Comparison of ENCODE assay signal across 17 cellular contexts in the genomic region with DNA sequence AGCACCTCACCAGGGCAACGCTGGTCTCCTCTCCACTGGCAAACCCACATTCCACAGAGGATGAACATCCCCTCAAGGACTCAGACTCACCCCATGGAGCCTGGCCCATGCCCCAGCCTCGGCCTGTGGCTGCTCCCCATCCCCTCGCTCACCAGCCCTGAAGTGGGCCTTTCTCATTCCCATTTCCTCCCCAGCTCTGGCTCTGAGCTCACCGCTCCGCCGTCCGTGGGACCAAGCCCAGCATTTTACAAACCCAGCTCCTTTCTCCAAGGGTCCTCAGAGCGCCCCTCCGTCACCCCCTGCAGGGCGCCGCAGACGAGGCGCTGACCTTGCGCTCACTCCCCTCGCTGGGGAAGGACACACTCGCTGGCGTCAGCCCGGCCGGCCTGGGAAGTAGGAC. TPM values are rescaled to one million over a fixed set of nuclear protein-coding genes. Genes with fewer than 3 reads are reported as not detected.
A peak's percentile ranks its signal among the peaks of the same experiment; 100 is the strongest.
DNase-seq lines count a peak whose midpoint lies in the region; ATAC-seq and TF ChIP-seq lines count a peak whose summit lies in the region.
"Had no signal": no experiment of that assay in that cellular context is flagged by ENCODE, and none has a peak within 500 bp of the region (broad histone marks: within the 10 kb centered on the region; RNA-seq: fewer than 3 reads in every experiment).

No MANE protein-coding gene starts in this region.

- H3K4me1 ChIP-seq in left ventricle myocardium inferior, result peaks cover 12% of the 10 kb centered on the region
- peaks cover 38% of the 10 kb centered on the region for H3K4me1 ChIP-seq in hepatocyte (ENCODE audit: insufficient read depth)
- H3K4me1 ChIP-seq in neural progenitor cell, result peaks cover 41% of the 10 kb centered on the region

- H3K4me3 Mint-ChIP-seq in neural progenitor cell, result peak overlapping the region; percentile 55
- no peak overlapping the region for H3K4me3 Mint-ChIP-seq in Calu3 (ENCODE audit: low read depth, unreplicated experiment)
- H3K4me3 Mint-ChIP-seq: CD8-positive, alpha-beta T cell had no signal

- H3K9me3 ChIP-seq in left ventricle myocardium inferior (replicated peaks) (no peaks in the 10 kb centered on the region), hepatocyte (ENCODE audit: low read depth) (no peaks in the 10 kb centered on the region), neural progenitor cell (ENCODE audit: low read depth) (no peaks in the 10 kb centered on the region)

- no TSS peak for BruUV-seq in Calu3 (replicated peaks; lab: Mats Ljungman, UMichigan)

- no peaks in the 10 kb centered on the region for H3K36me3 ChIP-seq in left ventricle myocardium inferior
- H3K36me3 ChIP-seq in hepatocyte (replicated peaks; ENCODE audit: insufficient read depth, low read depth), result no peaks in the 10 kb centered on the region
- H3K36me3 ChIP-seq in neural progenitor cell, result no peaks in the 10 kb centered on the region

- H3K9me2 ChIP-seq in hepatocyte (replicated peaks; ENCODE audit: insufficient read depth), result no peaks in the 10 kb centered on the region

- H3K27ac ChIP-seq in left ventricle myocardium inferior (replicated peaks) (no peak overlapping the region), hepatocyte (no peak overlapping the region), neural progenitor cell (no peak overlapping the region)
- H3K27ac ChIP-seq: 22Rv1 had no signal

- H3K27me3 Mint-ChIP-seq in neural progenitor cell (ENCODE audit: insufficient read depth, low read depth) (peaks cover 63% of the 10 kb centered on the region), Calu3 (ENCODE audit: unreplicated experiment) (peaks cover 99% of the 10 kb centered on the region)

- H4K20me1 ChIP-seq in hepatocyte (ENCODE audit: insufficient read depth, poor library complexity, severe bottlenecking) (no peaks in the 10 kb centered on the region), neural progenitor cell (ENCODE audit: low read depth) (peaks cover 42% of the 10 kb centered on the region)

- H2AFZ ChIP-seq in hepatocyte, result no peak overlapping the region
- no peak overlapping the region for H2AFZ ChIP-seq in neural progenitor cell (replicated peaks)

- peaks cover 21% of the 10 kb centered on the region for H3F3A ChIP-seq in neural progenitor cell (ENCODE audit: low read depth)

- H3K9me3 Mint-ChIP-seq in neural progenitor cell (no peaks in the 10 kb centered on the region), Calu3 (ENCODE audit: low read depth, unreplicated experiment) (no peaks in the 10 kb centered on the region)
- H3K9me3 Mint-ChIP-seq: CD8-positive, alpha-beta T cell had no signal

- ATAC-seq in Right ventricle myocardium inferior (no peak), HG03460 (IDR thresholded peaks at IDR 0.05; ENCODE audit: unreplicated experiment) (no peak)
- ATAC-seq: CD8-positive, alpha-beta T cell; HCT116 had no signal

- H3K4me2 ChIP-seq in hepatocyte, result peak overlapping the region; percentile 92
- H3K4me2 ChIP-seq in neural progenitor cell, result no peak overlapping the region

- CTCF ChIA-PET in Calu3 (lab: Charles Lee), result no interaction called here

- H3K36me3 Mint-ChIP-seq in neural progenitor cell (no peaks in the 10 kb centered on the region), Calu3 (ENCODE audit: insufficient read depth, unreplicated experiment) (peaks cover 4% of the 10 kb centered on the region)
- H3K36me3 Mint-ChIP-seq: CD14-positive monocyte; CD8-positive, alpha-beta T cell had no signal

- TF ChIP-seq CTCF in left ventricle myocardium inferior (IDR thresholded peaks at IDR 0.05; ENCODE audit: borderline replicate concordance) (no peak), hepatocyte (IDR thresholded peaks at IDR 0.05; ENCODE audit: poor library complexity) (no peak), neural progenitor cell (IDR thresholded peaks at IDR 0.05) (no peak), Calu3 (IDR thresholded peaks at IDR 0.05; ENCODE audit: unreplicated experiment) (no peak)

- H3K27me3 ChIP-seq in left ventricle myocardium inferior (ENCODE audit: low read depth) (peaks cover 100% of the 10 kb centered on the region), hepatocyte (peaks cover 45% of the 10 kb centered on the region), neural progenitor cell (peaks cover 84% of the 10 kb centered on the region)

- no peak overlapping the region for H3K27ac Mint-ChIP-seq in neural progenitor cell
- no peak overlapping the region for H3K27ac Mint-ChIP-seq in Calu3 (ENCODE audit: unreplicated experiment)
- H3K27ac Mint-ChIP-seq: CD14-positive monocyte; CD8-positive, alpha-beta T cell had no signal

- peak; percentile 64 for DNase-seq in Right ventricle myocardium inferior (ENCODE audit: missing footprints)
- no peak for DNase-seq in left ventricle myocardium inferior
- DNase-seq in hepatocyte (ENCODE audit: low spot score), result no peak
- DNase-seq in neural progenitor cell (ENCODE audit: low spot score), result no peak
- no peak for DNase-seq in superior temporal gyrus (ENCODE audit: extremely low spot score)
- no peak for DNase-seq in Calu3
- DNase-seq: CD8-positive, alpha-beta T cell; COR-L47; DND-41; GDM1; IMR-90 had no signal

- intact Hi-C loops in Right ventricle myocardium inferior (cut with DNase I), result no loop called here
- intact Hi-C loops in left ventricle myocardium inferior (cut with micrococcal nuclease), result no loop called here
- intact Hi-C loops in Calu3 (cut with micrococcal nuclease; ENCODE audit: unreplicated experiment), result no loop called here

- no peak overlapping the region for H3K9ac ChIP-seq in neural progenitor cell

- WGBS in hepatocyte (ENCODE audit: low lambda C conversion rate, missing lambda C conversion rate), result 71% methylated on average over 19 of the region's 19 CpGs

- H3K4me3 ChIP-seq in left ventricle myocardium inferior, result no peak overlapping the region
- no peak overlapping the region for H3K4me3 ChIP-seq in hepatocyte
- no peak overlapping the region for H3K4me3 ChIP-seq in neural progenitor cell

- H3K4me1 Mint-ChIP-seq in neural progenitor cell (peaks cover 37% of the 10 kb centered on the region), Calu3 (ENCODE audit: low read depth, unreplicated experiment) (peaks cover 13% of the 10 kb centered on the region)
- H3K4me1 Mint-ChIP-seq: CD14-positive monocyte had no signal

- H3K79me2 ChIP-seq in hepatocyte (peaks cover 61% of the 10 kb centered on the region), neural progenitor cell (ENCODE audit: low read depth) (no peaks in the 10 kb centered on the region)

RNA-seq across cellular contexts. Expression of gene IGF2, which starts 6.9 kb away (rescaled TPM):
- total RNA-seq in Right ventricle myocardium inferior (80.9 TPM), left ventricle myocardium inferior (75.0 TPM), hepatocyte (1,323 and 1,507 TPM in 2 replicates), neural progenitor cell (ENCODE audit: low replicate concordance) (0.45 and 3.3 TPM in 2 replicates), Calu3 (2022) (0.37 and 0.45 TPM in 2 replicates)
- 2,911 and 3,175 TPM in 2 replicates for polyA plus RNA-seq in hepatocyte
- total RNA-seq: CD8-positive, alpha-beta T cell had no signal
- polyA plus RNA-seq: CD14-positive monocyte had no signal

RNA-seq across cellular contexts. Expression of gene INS, which starts 15.0 kb away (rescaled TPM):
- total RNA-seq in Right ventricle myocardium inferior (not detected), left ventricle myocardium inferior (not detected), hepatocyte (not detected in 2 replicates), neural progenitor cell (ENCODE audit: low replicate concordance) (not detected in 2 replicates), Calu3 (2022) (not detected in 2 replicates)
- polyA plus RNA-seq in hepatocyte, result not detected in 2 replicates
- total RNA-seq: A673; CD8-positive, alpha-beta T cell; IMR-90 had no signal
- polyA plus RNA-seq: BJ, CD14-positive monocyte, IMR-90 had no signal

RNA-seq across cellular contexts. Expression of gene TH, which starts 25.6 kb away (rescaled TPM):
- total RNA-seq in Right ventricle myocardium inferior (not detected), left ventricle myocardium inferior (not detected), hepatocyte (0.92 and 2.6 TPM in 2 replicates), neural progenitor cell (ENCODE audit: low replicate concordance) (2.0 and 6.2 TPM in 2 replicates), Calu3 (2022) (not detected in 2 replicates)
- 5.6 and 15.3 TPM in 2 replicates for polyA plus RNA-seq in hepatocyte
- total RNA-seq: A673; CD8-positive, alpha-beta T cell; IMR-90 had no signal
- polyA plus RNA-seq: BJ, CD14-positive monocyte had no signal

Comparison
In these comparisons a context has a peak if more than half of its experiments do, and no peak if none do; other contexts are left out.
1. RNA of gene IGF2, which starts 6.9 kb away (total RNA-seq): 1,323 to 1,507 TPM in hepatocyte, 80.9 TPM in Right ventricle myocardium inferior (single experiment) and 75.0 TPM in left ventricle myocardium inferior (single experiment); 0.45 to 3.3 TPM in neural progenitor cell and 0.37 to 0.45 TPM in Calu3; every median in the first group is over 10 times any median in the second.